ENCODE assay signal across 20 cellular contexts in the genomic region with DNA sequence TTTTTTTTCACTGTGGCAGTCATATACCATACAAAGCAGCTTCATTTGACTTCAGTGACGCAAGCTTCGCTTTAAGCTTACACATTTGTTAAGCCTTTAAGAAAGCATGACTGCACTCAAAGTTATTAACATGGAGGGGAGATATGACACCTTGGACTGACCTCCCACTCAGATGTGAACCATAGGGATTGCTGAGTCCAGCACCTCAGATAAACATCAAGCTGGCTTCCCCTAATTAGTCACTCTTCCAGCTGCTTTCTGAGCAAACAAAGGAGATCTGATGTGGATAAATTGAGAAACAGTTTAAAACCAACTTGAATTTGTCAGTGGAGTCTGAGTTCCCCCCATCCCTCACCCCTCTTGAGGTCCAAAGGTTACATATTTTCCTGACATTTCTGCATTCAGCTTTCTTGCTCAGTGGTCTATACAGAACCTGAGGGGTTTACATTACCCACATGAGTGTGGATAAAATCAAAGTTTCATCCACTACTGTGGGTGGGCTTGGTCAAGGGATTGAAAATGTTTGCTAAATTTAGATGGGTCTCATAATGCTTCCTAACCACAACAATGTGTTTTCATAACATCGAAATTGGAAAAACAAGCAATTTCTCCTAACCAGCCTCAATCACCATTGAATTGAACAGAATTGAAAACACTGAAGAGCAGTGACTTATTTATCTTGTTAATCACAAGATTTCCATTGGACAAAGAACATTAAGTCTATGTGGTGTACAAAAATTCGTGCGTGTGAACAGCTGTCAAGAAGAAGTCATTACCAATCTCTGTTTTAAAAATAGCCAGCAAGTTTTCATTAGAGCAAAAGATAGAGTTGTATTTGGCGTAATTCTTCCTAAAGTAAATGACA.
DNase-seq lines count a peak whose midpoint lies in the region; ATAC-seq and TF ChIP-seq lines count a peak whose summit lies in the region.
"Had no signal": no experiment of that assay in that cellular context is flagged by ENCODE, and none has a peak within 500 bp of the region (broad histone marks: within the 10 kb centered on the region; RNA-seq: fewer than 3 reads in every experiment).

No MANE protein-coding gene starts in this region.

- no peak overlapping the region for H3K27ac ChIP-seq in testis
- H3K27ac ChIP-seq: parathyroid adenoma, spleen, thyroid gland had no signal

- H3K27me3 Mint-ChIP-seq in stimulated activated memory B cell treated with anti-CD40 and anti-IgM and Interleukin-4, amounts not matched to agents 10 μg/mL and 1 μg/mL and 100 μg/mL, for 72 hours, result no peaks in the 10 kb centered on the region
- H3K27me3 Mint-ChIP-seq: activated CD4-positive, alpha-beta T cell treated with anti-CD3 and anti-CD28 coated beads, Interleukin-2, amount 10 ng/mL, durations not matched to agents 24 days and 14 days; CD4-positive, CD25-positive, alpha-beta regulatory T cell had no signal

- ATAC-seq in stimulated activated memory B cell treated with anti-CD40 and anti-IgM and Interleukin-4, amounts not matched to agents 10 μg/mL and 1 μg/mL and 100 μg/mL, for 72 hours, result peak; percentile 36
- no peak for ATAC-seq in GM21360 (IDR thresholded peaks at IDR 0.05; ENCODE audit: unreplicated experiment)
- ATAC-seq in GM18519 (IDR thresholded peaks at IDR 0.05; ENCODE audit: low FRiP score, unreplicated experiment), result no peak
- ATAC-seq: SK-N-SH treated with all-trans-retinoic acid at 6 μM for 48 hours had no signal

- no peaks in the 10 kb centered on the region for H3K4me1 Mint-ChIP-seq in stimulated activated memory B cell treated with anti-CD40 and anti-IgM and Interleukin-4, amounts not matched to agents 10 μg/mL and 1 μg/mL and 100 μg/mL, for 72 hours
- H3K4me1 Mint-ChIP-seq: activated CD4-positive, alpha-beta T cell treated with anti-CD3 and anti-CD28 coated beads, Interleukin-2, amount 10 ng/mL, durations not matched to agents 24 days and 14 days; CD4-positive, CD25-positive, alpha-beta regulatory T cell had no signal

- H3K4me3 ChIP-seq in foreskin fibroblast (ENCODE audit: low read depth in 1 of 2, low read length in 2 of 2) (no peak overlapping the region), testis (no peak overlapping the region)
- H3K4me3 ChIP-seq: spleen, thyroid gland had no signal

- TF ChIP-seq CTCF in foreskin fibroblast (IDR thresholded peaks at IDR 0.05; ENCODE audit: low read depth, low read length), result no peak
- TF ChIP-seq CTCF in testis (IDR thresholded peaks at IDR 0.05), result no peak

- no peak overlapping the region for H3K4me3 Mint-ChIP-seq in stimulated activated memory B cell treated with anti-CD40 and anti-IgM and Interleukin-4, amounts not matched to agents 10 μg/mL and 1 μg/mL and 100 μg/mL, for 72 hours
- H3K4me3 Mint-ChIP-seq: activated CD4-positive, alpha-beta T cell treated with anti-CD3 and anti-CD28 coated beads, Interleukin-2, amount 10 ng/mL, durations not matched to agents 24 days and 14 days; CD4-positive, CD25-positive, alpha-beta regulatory T cell had no signal

- no peaks in the 10 kb centered on the region for H3K36me3 ChIP-seq in testis (ENCODE audit: low read depth, missing control alignments)
- H3K36me3 ChIP-seq: spleen, thyroid gland had no signal

- peak; percentile 10 for DNase-seq in NCI-H82 (lab: John Stamatoyannopoulos, UW)
- no peak for DNase-seq in NCI-H82 treated with DMSO at 0.1 percent for 48 hours (lab: John Stamatoyannopoulos, UW; ENCODE audit: unreplicated experiment)
- DNase-seq in amniotic epithelial cell (ENCODE audit: low read depth), result peak; percentile 75
- peak; percentile 17 to 38 for DNase-seq in foreskin fibroblast
- DNase-seq in testis, result no peak
- DNase-seq: activated CD4-positive, alpha-beta T cell treated with anti-CD3 and anti-CD28 coated beads, Interleukin-2, amount 10 ng/mL, durations not matched to agents 24 days and 14 days; activated CD8-positive, alpha-beta memory T cell treated with anti-CD3 and anti-CD28 coated beads, Interleukin-2, amount 50 U/mL, for 48 hours; activated gamma-delta T cell; amygdala; CD4-positive, CD25-positive, alpha-beta regulatory T cell; cortex of kidney; NCI-H2081; NCI-H526; spleen; thyroid gland had no signal

- no peaks in the 10 kb centered on the region for H3K4me1 ChIP-seq in testis
- H3K4me1 ChIP-seq: parathyroid adenoma, spleen, thyroid gland had no signal

- WGBS in testis, 2 donors, result 65 to 76% methylated on average over 6 of the region's 6 CpGs

- no peaks in the 10 kb centered on the region for H3K27me3 ChIP-seq in testis
- H3K27me3 ChIP-seq: spleen, thyroid gland had no signal

- no peaks in the 10 kb centered on the region for H3K36me3 Mint-ChIP-seq in stimulated activated memory B cell treated with anti-CD40 and anti-IgM and Interleukin-4, amounts not matched to agents 10 μg/mL and 1 μg/mL and 100 μg/mL, for 72 hours
- H3K36me3 Mint-ChIP-seq: CD4-positive, CD25-positive, alpha-beta regulatory T cell had no signal

- H3K9me3 Mint-ChIP-seq in stimulated activated memory B cell treated with anti-CD40 and anti-IgM and Interleukin-4, amounts not matched to agents 10 μg/mL and 1 μg/mL and 100 μg/mL, for 72 hours, result no peaks in the 10 kb centered on the region
- H3K9me3 Mint-ChIP-seq: activated CD4-positive, alpha-beta T cell treated with anti-CD3 and anti-CD28 coated beads, Interleukin-2, amount 10 ng/mL, durations not matched to agents 24 days and 14 days had no signal

- no peak overlapping the region for H3K27ac Mint-ChIP-seq in stimulated activated memory B cell treated with anti-CD40 and anti-IgM and Interleukin-4, amounts not matched to agents 10 μg/mL and 1 μg/mL and 100 μg/mL, for 72 hours
- H3K27ac Mint-ChIP-seq: activated CD4-positive, alpha-beta T cell treated with anti-CD3 and anti-CD28 coated beads, Interleukin-2, amount 10 ng/mL, durations not matched to agents 24 days and 14 days; CD4-positive, CD25-positive, alpha-beta regulatory T cell had no signal

- TF ChIP-seq POLR2A in testis (IDR thresholded peaks at IDR 0.05), result no peak

- intact Hi-C loops in testis (cut with DNase I; ENCODE audit: low total_unique reads), result no loop called here

- no peaks in the 10 kb centered on the region for H3K9me3 ChIP-seq in testis
- H3K9me3 ChIP-seq: thyroid gland had no signal

Comparison
In these comparisons a context has a peak if more than half of its experiments do, and no peak if none do; other contexts are left out.
1. DNase-seq: peak in NCI-H82 (single experiment), amniotic epithelial cell (single experiment) and foreskin fibroblast (2 of 2); none in NCI-H82 treated with DMSO at 0.1 percent for 48 hours (single experiment) and testis (single experiment).